ENCODE assay signal across 20 cellular contexts in the genomic region with DNA sequence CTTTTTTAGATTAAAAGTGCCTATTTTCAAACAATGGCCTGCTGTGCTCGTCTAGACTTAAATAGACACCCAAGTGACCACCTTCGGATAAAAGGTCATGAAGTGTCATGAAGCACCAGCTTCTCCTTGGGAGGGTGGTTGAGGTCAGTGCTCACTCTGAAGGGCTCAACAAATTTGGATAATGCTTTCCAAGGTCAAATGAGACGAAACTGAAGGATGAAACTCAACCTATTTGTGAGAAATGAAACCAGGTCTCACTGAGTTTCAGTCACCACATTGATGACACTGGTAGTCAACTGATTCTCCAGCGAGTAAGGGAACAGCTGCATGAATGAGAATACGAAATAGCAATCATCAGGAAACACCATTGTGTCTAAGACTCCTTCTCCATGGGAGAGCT.
A peak's percentile ranks its signal among the peaks of the same experiment; 100 is the strongest.
DNase-seq lines count a peak whose midpoint lies in the region; ATAC-seq and TF ChIP-seq lines count a peak whose summit lies in the region.
"Had no signal": no experiment of that assay in that cellular context is flagged by ENCODE, and none has a peak within 500 bp of the region (broad histone marks: within the 10 kb centered on the region; RNA-seq: fewer than 3 reads in every experiment).

No MANE protein-coding gene starts in this region.

- no peaks in the 10 kb centered on the region for H3K27me3 ChIP-seq in MM.1S (replicated peaks; ENCODE audit: insufficient read depth, low read length)
- H3K27me3 ChIP-seq: BLaER1 treated with 17β-estradiol and CSF1 and Interleukin-3, amounts not matched to agents 10 nM and 100 nM had no signal

- no peaks in the 10 kb centered on the region for H3K9me3 ChIP-seq in MM.1S (replicated peaks; ENCODE audit: insufficient read depth, low read length)
- H3K9me3 ChIP-seq: BLaER1 treated with 17β-estradiol and CSF1 and Interleukin-3, amounts not matched to agents 10 nM and 100 nM; Caco-2 had no signal

- no peaks in the 10 kb centered on the region for H3K36me3 Mint-ChIP-seq in memory B cell
- H3K36me3 Mint-ChIP-seq: CD8-positive, alpha-beta T cell had no signal

- no peak overlapping the region for H3K4me3 ChIP-seq in GM12865 (ENCODE audit: low read depth, low read length)
- H3K4me3 ChIP-seq in MM.1S (ENCODE audit: low read length), result peak overlapping the region; percentile 39
- H3K4me3 ChIP-seq: A549; BLaER1 treated with 17β-estradiol and CSF1 and Interleukin-3, amounts not matched to agents 10 nM and 100 nM; GM12878 had no signal

- DNase-seq in GM12865 (ENCODE audit: low read depth), result peak; percentile 1
- peak; percentile 93 for DNase-seq in MM.1S
- DNase-seq in RPMI8226, result peak; percentile 4
- DNase-seq in memory B cell (ENCODE audit: low spot score in 2 of 2), result no peak
- DNase-seq in activated CD4-positive, alpha-beta T cell treated with anti-CD3 and anti-CD28 coated beads for 1 hour, result no peak
- DNase-seq: AML-193; Caco-2; Calu3; CD4-positive, alpha-beta T cell; CD8-positive, alpha-beta T cell; DMS79 treated with DMSO at 0.1 percent for 48 hours; GF-D8 had no signal

- ATAC-seq in memory B cell (ENCODE audit: low read depth) (no peak), GM18519 (IDR thresholded peaks at IDR 0.05; ENCODE audit: low FRiP score, unreplicated experiment) (no peak), HG02970 (IDR thresholded peaks at IDR 0.05; ENCODE audit: low FRiP score, unreplicated experiment) (no peak)
- ATAC-seq: A549; CD8-positive, alpha-beta T cell; GM12878 had no signal

- H3K4me3 Mint-ChIP-seq in memory B cell, result no peak overlapping the region
- H3K4me3 Mint-ChIP-seq: B cell; CD4-positive, alpha-beta T cell; CD8-positive, alpha-beta T cell had no signal

- peaks cover 31% of the 10 kb centered on the region for H3K4me1 ChIP-seq in MM.1S (ENCODE audit: low read length)
- H3K4me1 ChIP-seq: A549; BLaER1 treated with 17β-estradiol and CSF1 and Interleukin-3, amounts not matched to agents 10 nM and 100 nM; Caco-2 had no signal

- no peaks in the 10 kb centered on the region for H3K79me2 ChIP-seq in MM.1S (ENCODE audit: low read length)

- no peaks in the 10 kb centered on the region for H3K27me3 Mint-ChIP-seq in memory B cell
- H3K27me3 Mint-ChIP-seq: B cell; CD4-positive, alpha-beta T cell had no signal

- H3K9ac ChIP-seq in MM.1S (ENCODE audit: low read length), result peak overlapping the region; percentile 48
- H3K9ac ChIP-seq: BLaER1 treated with 17β-estradiol and CSF1 and Interleukin-3, amounts not matched to agents 10 nM and 100 nM had no signal

- H3F3A ChIP-seq in MM.1S (ENCODE audit: insufficient read depth, low read length), result peaks cover 11% of the 10 kb centered on the region

- no peaks in the 10 kb centered on the region for H3K9me2 ChIP-seq in MM.1S (replicated peaks; ENCODE audit: insufficient read depth, low read length)

- H3K27ac ChIP-seq in MM.1S (ENCODE audit: low read length), result peak overlapping the region; percentile 83
- H3K27ac ChIP-seq: 22Rv1; A549; BLaER1 treated with 17β-estradiol and CSF1 and Interleukin-3, amounts not matched to agents 10 nM and 100 nM; C4-2B had no signal

- no peaks in the 10 kb centered on the region for H3K4me1 Mint-ChIP-seq in memory B cell
- H3K4me1 Mint-ChIP-seq: B cell had no signal

- TF ChIP-seq CTCF in GM12865 (IDR thresholded peaks at IDR 0.05; ENCODE audit: insufficient read depth, low read depth, low read length, missing control alignments) (no peak), MM.1S (IDR thresholded peaks at IDR 0.05; ENCODE audit: low read length) (no peak)

- peak overlapping the region; percentile 40; the same call in 1 of the 2 replicates for H2AFZ ChIP-seq in MM.1S (ENCODE audit: low read length)

- H3K4me2 ChIP-seq in MM.1S (ENCODE audit: low read depth, low read length), result peak overlapping the region; percentile 75
- H3K4me2 ChIP-seq: A549; BLaER1 treated with 17β-estradiol and CSF1 and Interleukin-3, amounts not matched to agents 10 nM and 100 nM had no signal

- peaks cover 5% of the 10 kb centered on the region for H3K9me3 Mint-ChIP-seq in memory B cell
- H3K9me3 Mint-ChIP-seq: CD8-positive, alpha-beta T cell had no signal

- H4K20me1 ChIP-seq in MM.1S (ENCODE audit: insufficient read depth, low read length), result no peaks in the 10 kb centered on the region
- H4K20me1 ChIP-seq: BLaER1 treated with 17β-estradiol and CSF1 and Interleukin-3, amounts not matched to agents 10 nM and 100 nM had no signal

- peak overlapping the region; percentile 13 for H3K27ac Mint-ChIP-seq in memory B cell
- H3K27ac Mint-ChIP-seq: B cell; CD4-positive, alpha-beta T cell; CD8-positive, alpha-beta T cell had no signal

- no peaks in the 10 kb centered on the region for H3K36me3 ChIP-seq in MM.1S (replicated peaks; ENCODE audit: insufficient read depth, low read length)
- H3K36me3 ChIP-seq: BLaER1 treated with 17β-estradiol and CSF1 and Interleukin-3, amounts not matched to agents 10 nM and 100 nM had no signal

Comparison
In these comparisons a context has a peak if more than half of its experiments do, and no peak if none do; other contexts are left out.
1. DNase-seq: peak in GM12865 (single experiment), MM.1S (single experiment) and RPMI8226 (single experiment); none in memory B cell (0 of 2) and activated CD4-positive, alpha-beta T cell treated with anti-CD3 and anti-CD28 coated beads for 1 hour (single experiment).